ENCODE assay signal across 10 cellular contexts in genomic region chr3:126031981-126032471, GRCh38.
"Had no signal": no experiment of that assay in that cellular context is flagged by ENCODE, and none has a peak within 500 bp of the region (broad histone marks: within the 10 kb centered on the region; RNA-seq: fewer than 3 reads in every experiment).

No MANE protein-coding gene starts in this region.

- H3K4me3 Mint-ChIP-seq: activated CD4-positive, alpha-beta memory T cell treated with anti-CD3 and anti-CD28 coated beads for 36 hours; activated naive CD4-positive, alpha-beta T cell treated with anti-CD3 and anti-CD28 coated beads, Interleukin-2, amount 50 U/mL, for 24 hours; dendritic cell treated with granulocyte-macrophage colony-stimulating factor and Interleukin-4, amounts not matched to agents 40 ng/mL and 50 ng/mL, for 4 days; nephron; T-cell had no signal

- H3K4me3 ChIP-seq: lung had no signal

- DNase-seq: activated CD4-positive, alpha-beta memory T cell treated with anti-CD3 and anti-CD28 coated beads for 36 hours; central memory CD4-positive, alpha-beta T cell; hypothalamus; stimulated activated CD4-positive, alpha-beta T cell treated with anti-CD3 and anti-CD28 coated beads, Interleukin-4, amount 100 ng/mL, for 1 hour; T-cell; T1000 had no signal

- H3K4me1 Mint-ChIP-seq: activated naive CD4-positive, alpha-beta T cell treated with anti-CD3 and anti-CD28 coated beads, Interleukin-2, amount 50 U/mL, for 24 hours had no signal

- ATAC-seq: T-cell had no signal

- H3K27me3 Mint-ChIP-seq: activated CD4-positive, alpha-beta memory T cell treated with anti-CD3 and anti-CD28 coated beads for 36 hours; activated naive CD4-positive, alpha-beta T cell treated with anti-CD3 and anti-CD28 coated beads, Interleukin-2, amount 50 U/mL, for 24 hours; dendritic cell treated with granulocyte-macrophage colony-stimulating factor and Interleukin-4, amounts not matched to agents 40 ng/mL and 50 ng/mL, for 4 days; T-cell had no signal

- H3K27ac Mint-ChIP-seq: activated CD4-positive, alpha-beta memory T cell treated with anti-CD3 and anti-CD28 coated beads for 36 hours; activated naive CD4-positive, alpha-beta T cell treated with anti-CD3 and anti-CD28 coated beads, Interleukin-2, amount 50 U/mL, for 24 hours; dendritic cell treated with granulocyte-macrophage colony-stimulating factor and Interleukin-4, amounts not matched to agents 40 ng/mL and 50 ng/mL, for 4 days; nephron; T-cell had no signal
